9 cellular contexts compared by ENCODE assay signal in the genomic region with DNA sequence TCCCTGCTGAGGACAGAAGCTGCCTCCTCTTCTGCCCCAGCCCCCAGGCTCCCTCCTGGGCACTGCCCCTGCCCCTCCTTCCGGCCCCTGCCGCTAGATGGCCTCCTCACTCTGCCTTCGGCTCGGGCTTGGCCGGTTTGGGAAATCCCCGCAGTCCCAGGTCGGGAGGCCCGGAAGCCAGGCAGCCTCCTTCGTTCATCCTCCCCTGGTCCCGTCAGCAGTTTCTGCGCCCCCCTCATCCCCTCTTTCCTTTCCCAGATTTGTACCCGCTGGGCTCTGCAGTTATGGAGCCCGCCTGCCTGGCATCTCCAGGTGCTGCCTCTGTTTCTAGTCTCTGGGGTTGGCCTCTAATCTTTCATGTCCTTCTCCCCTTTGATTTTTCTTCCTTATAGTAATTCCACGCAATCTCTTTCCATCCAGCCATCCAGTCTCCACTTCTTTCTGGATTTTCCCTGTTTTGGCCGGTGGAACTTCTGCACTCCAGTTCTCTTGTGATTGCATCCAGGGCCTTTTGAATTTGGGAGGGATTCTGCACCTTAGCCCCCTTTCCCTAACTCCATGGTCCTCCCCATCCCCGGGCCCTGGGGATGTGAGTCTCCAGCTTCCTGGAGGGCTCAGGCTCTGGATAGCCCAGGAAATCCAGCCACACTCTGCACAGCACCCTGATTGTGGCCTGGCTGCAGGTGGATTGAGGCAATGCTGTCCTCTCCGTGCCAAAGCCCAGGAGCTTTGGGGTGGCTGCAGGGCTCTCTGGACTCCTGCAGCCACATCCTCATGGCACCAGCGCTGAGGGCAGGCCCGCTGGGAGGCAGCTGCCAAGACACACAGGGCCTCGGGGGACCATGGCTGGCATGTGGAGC. TPM values are rescaled to one million over a fixed set of nuclear protein-coding genes. Genes with fewer than 3 reads are reported as not detected.
A peak's percentile ranks its signal among the peaks of the same experiment; 100 is the strongest.
DNase-seq lines count a peak whose midpoint lies in the region; ATAC-seq, FAIRE-seq and TF ChIP-seq lines count a peak whose summit lies in the region.
"Had no signal": no experiment of that assay in that cellular context is flagged by ENCODE, and none has a peak within 500 bp of the region (broad histone marks: within the 10 kb centered on the region; RNA-seq: fewer than 3 reads in every experiment).

No MANE protein-coding gene starts in this region.

- no peak for TF ChIP-seq EP300 in A549 (IDR thresholded peaks at IDR 0.05)

- CTCF ChIA-PET in A549 (lab: Yijun Ruan, JAX), result interaction anchor here (0.5 to 7.4 kb wide), 33 partner anchors 9 to 1069 kb away, joined by 3 to 55 read pairs (median 4); no protein-coding TSS in a partner anchor

- POLR2A ChIA-PET in A549 (lab: Yijun Ruan, JAX), result no interaction called here

- H3K27ac ChIP-seq in A549, result peak overlapping the region; percentile 66 to 88
- H3K27ac ChIP-seq: neutrophil had no signal

- no peak for TF ChIP-seq POLR2A in A549 (IDR thresholded peaks at IDR 0.05; ENCODE audit: low read length)

- ATAC-seq in A549 (peak; percentile 67 to 87), HG02610 (IDR thresholded peaks at IDR 0.05; ENCODE audit: unreplicated experiment) (peak; percentile 67), sciatic nerve (peak; percentile 57)

- intact Hi-C loops in sciatic nerve (cut with DNase I), result loop anchor here (10.0 kb wide), 1 partner anchor 649 kb away; no protein-coding TSS in a partner anchor

- peak overlapping the region; percentile 57 for H3K4me2 ChIP-seq in A549

- H3K9me3 ChIP-seq in A549, result no peaks in the 10 kb centered on the region; the same call in 2 of the 3 replicates
- H3K9me3 ChIP-seq: neutrophil had no signal

- no peak for FAIRE-seq in A549 (lab: Jason Lieb, UNC)

- peak; percentile 96 to 99 for TF ChIP-seq RAD21 in A549 (conservative IDR thresholded peaks at IDR 0.05 in 1 of 2, IDR thresholded peaks at IDR 0.05 in 1 of 2)

- peak; percentile 90 for TF ChIP-seq CTCF in A549 (IDR thresholded peaks at IDR 0.05)
- peak; percentile 85 for TF ChIP-seq CTCF in GM12872 (IDR thresholded peaks at IDR 0.05; ENCODE audit: insufficient read depth, low read depth, low read length)
- peak; percentile 70 for TF ChIP-seq CTCF in fibroblast of pulmonary artery (IDR thresholded peaks at IDR 0.05; ENCODE audit: low read length, missing control alignments)

- H3K4me3 ChIP-seq in A549 (no peak overlapping the region), fibroblast of pulmonary artery (replicated peaks; ENCODE audit: low read depth, low read length) (no peak overlapping the region)

- DNase-seq in A549 (ENCODE audit: low read depth in 1 of 2, low spot score in 1 of 2), result peak; percentile 63 to 81
- peak; percentile 40 for DNase-seq in NCI-H226
- DNase-seq in activated T-cell treated with anti-CD3 and anti-CD28 coated beads for 24 hours (ENCODE audit: low read depth), result peak; percentile 63
- DNase-seq in fibroblast of pulmonary artery (ENCODE audit: low read depth), result peak; percentile 53
- DNase-seq in sciatic nerve (ENCODE audit: low spot score), result no peak
- DNase-seq in inferior parietal cortex (ENCODE audit: extremely low spot score), result no peak

- H3K4me1 ChIP-seq in A549, result peaks cover 24% of the 10 kb centered on the region

- 15% methylated on average over 16 of the region's 20 CpGs for WGBS in A549 (ENCODE audit: missing lambda C conversion rate)

TF ChIP-seq in A549, 52 proteins besides CTCF, POLR2A, EP300 and RAD21:
- TF ChIP-seq ZC3H11A (IDR thresholded peaks at IDR 0.05) (no peak), HOXB13 (CRISPR knock-in tag; IDR thresholded peaks at IDR 0.05; ENCODE audit: low read depth) (no peak), ZNF302 (CRISPR knock-in tag; IDR thresholded peaks at IDR 0.05) (no peak), PHF8 (IDR thresholded peaks at IDR 0.05; ENCODE audit: borderline replicate concordance, low read depth) (no peak), KDM1A (IDR thresholded peaks at IDR 0.05; ENCODE audit: low read depth) (no peak), MAZ (IDR thresholded peaks at IDR 0.05; ENCODE audit: borderline replicate concordance, low read depth, low read length) (0 out of 2 replicates have a peak, but pooled peaks have one; percentile 37), ZFP36 (IDR thresholded peaks at IDR 0.05; ENCODE audit: borderline replicate concordance, partially characterized antibody) (no peak), JUN (IDR thresholded peaks at IDR 0.05) (peak in 1 of 2 experiments; percentile 35; a peak in 1 of 5 replicates), RARB (CRISPR knock-in tag; IDR thresholded peaks at IDR 0.05) (no peak), RCOR1 (IDR thresholded peaks at IDR 0.05; ENCODE audit: low read depth, low read length) (no peak), KDM5A (IDR thresholded peaks at IDR 0.05) (no peak), SMC3 (IDR thresholded peaks at IDR 0.05) (peak; percentile 98)
- TF ChIP-seq, protein P1, sequence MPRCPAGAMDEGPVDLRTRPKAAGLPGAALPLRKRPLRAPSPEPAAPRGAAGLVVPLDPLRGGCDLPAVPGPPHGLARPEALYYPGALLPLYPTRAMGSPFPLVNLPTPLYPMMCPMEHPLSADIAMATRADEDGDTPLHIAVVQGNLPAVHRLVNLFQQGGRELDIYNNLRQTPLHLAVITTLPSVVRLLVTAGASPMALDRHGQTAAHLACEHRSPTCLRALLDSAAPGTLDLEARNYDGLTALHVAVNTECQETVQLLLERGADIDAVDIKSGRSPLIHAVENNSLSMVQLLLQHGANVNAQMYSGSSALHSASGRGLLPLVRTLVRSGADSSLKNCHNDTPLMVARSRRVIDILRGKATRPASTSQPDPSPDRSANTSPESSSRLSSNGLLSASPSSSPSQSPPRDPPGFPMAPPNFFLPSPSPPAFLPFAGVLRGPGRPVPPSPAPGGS (IDR thresholded peaks at IDR 0.05), result no peak
- TF ChIP-seq, protein P2, sequence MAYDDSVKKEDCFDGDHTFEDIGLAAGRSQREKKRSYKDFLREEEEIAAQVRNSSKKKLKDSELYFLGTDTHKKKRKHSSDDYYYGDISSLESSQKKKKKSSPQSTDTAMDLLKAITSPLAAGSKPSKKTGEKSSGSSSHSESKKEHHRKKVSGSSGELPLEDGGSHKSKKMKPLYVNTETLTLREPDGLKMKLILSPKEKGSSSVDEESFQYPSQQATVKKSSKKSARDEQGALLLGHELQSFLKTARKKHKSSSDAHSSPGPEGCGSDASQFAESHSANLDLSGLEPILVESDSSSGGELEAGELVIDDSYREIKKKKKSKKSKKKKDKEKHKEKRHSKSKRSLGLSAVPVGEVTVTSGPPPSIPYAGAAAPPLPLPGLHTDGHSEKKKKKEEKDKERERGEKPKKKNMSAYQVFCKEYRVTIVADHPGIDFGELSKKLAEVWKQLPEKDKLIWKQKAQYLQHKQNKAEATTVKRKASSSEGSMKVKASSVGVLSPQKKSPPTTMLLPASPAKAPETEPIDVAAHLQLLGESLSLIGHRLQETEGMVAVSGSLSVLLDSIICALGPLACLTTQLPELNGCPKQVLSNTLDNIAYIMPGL (CRISPR knock-in tag; IDR thresholded peaks at IDR 0.05; ENCODE audit: borderline replicate concordance), result no peak
- TF ChIP-seq, protein P3, sequence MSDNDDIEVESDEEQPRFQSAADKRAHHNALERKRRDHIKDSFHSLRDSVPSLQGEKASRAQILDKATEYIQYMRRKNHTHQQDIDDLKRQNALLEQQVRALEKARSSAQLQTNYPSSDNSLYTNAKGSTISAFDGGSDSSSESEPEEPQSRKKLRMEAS (IDR thresholded peaks at IDR 0.05), result 0 out of 2 replicates have a peak, but pooled peaks have one; percentile 15
- TF ChIP-seq, protein P4, sequence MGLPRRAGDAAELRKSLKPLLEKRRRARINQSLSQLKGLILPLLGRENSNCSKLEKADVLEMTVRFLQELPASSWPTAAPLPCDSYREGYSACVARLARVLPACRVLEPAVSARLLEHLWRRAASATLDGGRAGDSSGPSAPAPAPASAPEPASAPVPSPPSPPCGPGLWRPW (IDR thresholded peaks at IDR 0.05), result no peak

RNA-seq across cellular contexts. Expression of a gene that starts 3.3 kb away (rescaled TPM):
- polyA plus RNA-seq in A549 (2011; rRNA removed) (0.78 and 0.84 TPM in 2 replicates), A549 (2017; fragmentation: RNase III; extraction: RNeasy Plus Mini Kit Qiagen cat#74134 plus additional on column Dnase treatment) (0.79 to 1.2 TPM (median 1.2 TPM) in 3 replicates)
- 0.41 and 0.52 TPM in 2 replicates for polyA plus RNA-seq in A549 (2012; cell fraction: cytosol; rRNA removed)
- 0.49 and 0.78 TPM in 2 replicates for polyA plus RNA-seq in A549 (2012; cell fraction: nucleus; rRNA removed)
- 0.50 and 1.6 TPM in 2 replicates for polyA minus RNA-seq in A549 (2011; rRNA and poly(A)+ RNA removed)
- total RNA-seq in sciatic nerve, result 16.7 TPM

Comparison
In these comparisons a context has a peak if more than half of its experiments do, and no peak if none do; other contexts are left out.
1. DNase-seq: peak in A549 (2 of 2), NCI-H226 (single experiment), activated T-cell treated with anti-CD3 and anti-CD28 coated beads for 24 hours (single experiment) and fibroblast of pulmonary artery (single experiment); none in sciatic nerve (single experiment) and inferior parietal cortex (single experiment).
2. Peak in every context shown above with its lines, with median percentiles within 50 percentile points of each other: ATAC-seq and CTCF ChIP-seq.